19 cellular contexts compared by ENCODE assay signal in the genomic region with DNA sequence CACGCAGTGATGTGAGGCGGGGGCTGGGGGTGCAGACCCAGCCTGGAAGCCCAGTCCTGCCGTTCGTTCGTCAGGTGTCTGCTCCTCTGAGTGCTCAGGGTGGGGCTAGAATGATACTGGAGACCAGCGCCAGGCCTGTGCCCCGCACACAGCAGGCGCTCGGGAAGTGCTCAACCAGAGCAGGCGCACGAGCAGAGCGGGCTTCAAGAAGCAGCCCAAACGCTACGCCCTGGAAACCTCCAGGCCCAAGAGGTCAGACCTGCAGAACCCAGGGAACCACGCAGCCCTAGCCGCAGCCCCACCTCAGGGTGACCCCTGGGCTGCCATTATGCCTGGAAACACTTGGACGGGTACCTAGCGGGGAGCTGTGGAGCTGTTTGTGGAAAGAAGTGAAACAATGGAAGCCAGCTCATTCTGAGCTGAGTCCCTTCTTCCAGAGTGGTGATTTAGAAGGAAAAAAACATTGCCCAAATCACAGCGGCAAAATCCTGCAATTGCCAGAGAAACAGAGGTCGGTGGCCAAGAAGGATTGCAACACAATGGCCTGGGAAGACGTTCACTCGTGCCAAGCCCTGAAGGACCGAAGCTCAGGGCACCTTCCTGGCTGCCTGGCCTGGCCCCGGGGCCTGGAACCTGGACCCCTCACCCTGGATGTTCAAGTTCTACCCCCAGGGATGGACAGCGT. TPM values are rescaled to one million over a fixed set of nuclear protein-coding genes. Genes with fewer than 3 reads are reported as not detected.
DNase-seq lines count a peak whose midpoint lies in the region; ATAC-seq and TF ChIP-seq lines count a peak whose summit lies in the region.
"Had no signal": no experiment of that assay in that cellular context is flagged by ENCODE, and none has a peak within 500 bp of the region (broad histone marks: within the 10 kb centered on the region; RNA-seq: fewer than 3 reads in every experiment).

No MANE protein-coding gene starts in this region.

- H3K4me2 ChIP-seq in IMR-90 (ENCODE audit: low read depth, low read length) = no peak overlapping the region
- H3K4me2 ChIP-seq in fibroblast of lung (ENCODE audit: extremely low read depth, insufficient read depth, low read length) = no peak overlapping the region
- no peak overlapping the region for H3K4me2 ChIP-seq in neural progenitor cell
- H3K4me2 ChIP-seq: SK-N-SH had no signal

- H3K18ac ChIP-seq in IMR-90 (ENCODE audit: low read depth, low read length) = no peak overlapping the region

- H3K27me3 ChIP-seq in IMR-90 (ENCODE audit: control insufficient read depth, insufficient read depth, low read length) (no peaks in the 10 kb centered on the region; the same call in 1 of the 2 replicates), fibroblast of lung (ENCODE audit: control insufficient read depth, insufficient read depth, low read length) (no peaks in the 10 kb centered on the region), neural progenitor cell (no peaks in the 10 kb centered on the region), upper lobe of left lung (no peaks in the 10 kb centered on the region)

- H3K4me3 ChIP-seq in IMR-90 (ENCODE audit: insufficient read depth, low read depth, low read length) (no peak overlapping the region), fibroblast of lung (replicated peaks in 1 of 4; ENCODE audit: control extremely low read depth in 1 of 4, insufficient read depth in 1 of 4, low read depth in 3 of 4, low read length in 4 of 4) (no peak overlapping the region), neural progenitor cell (no peak overlapping the region), upper lobe of left lung (no peak overlapping the region)
- H3K4me3 ChIP-seq: heart left ventricle had no signal

- H3K4me3 Mint-ChIP-seq in neural progenitor cell = no peak overlapping the region
- H3K4me3 Mint-ChIP-seq: activated CD4-positive, alpha-beta T cell treated with anti-CD3 and anti-CD28 coated beads, Interleukin-2, amount 10 ng/mL, durations not matched to agents 7 days and 5 days; activated naive CD8-positive, alpha-beta T cell treated with anti-CD3 and anti-CD28 coated beads, Interleukin-2, amount 10 ng/mL, durations not matched to agents 7 days and 5 days; activated T-cell treated with anti-CD3 and anti-CD28 coated beads, Interleukin-2, amount 50 U/mL, for 24 hours; CD14-positive monocyte; mesothelial cell of epicardium; stimulated activated memory B cell treated with anti-CD40 and anti-IgM and Interleukin-4, amounts not matched to agents 10 μg/mL and 1 μg/mL and 100 μg/mL, for 72 hours had no signal

- no peak overlapping the region for H2AK5ac ChIP-seq in IMR-90 (ENCODE audit: low read depth, low read length)

- no peak overlapping the region for H3K14ac ChIP-seq in IMR-90 (replicated peaks; ENCODE audit: low read depth, low read length)

- H3F3A ChIP-seq in neural progenitor cell (ENCODE audit: low read depth) = no peaks in the 10 kb centered on the region

- H3K79me2 ChIP-seq in fibroblast of lung (ENCODE audit: control insufficient read depth, insufficient read depth, low read length) (no peaks in the 10 kb centered on the region), neural progenitor cell (ENCODE audit: low read depth) (no peaks in the 10 kb centered on the region)

- H2AFZ ChIP-seq in IMR-90 (replicated peaks; ENCODE audit: low read length, poor library complexity) (no peak overlapping the region), fibroblast of lung (ENCODE audit: low read length) (no peak overlapping the region), neural progenitor cell (replicated peaks) (peak overlapping the region; percentile 63)

- H2BK120ac ChIP-seq in IMR-90 (ENCODE audit: low read depth, low read length) = no peak overlapping the region

- H4K91ac ChIP-seq in IMR-90 (ENCODE audit: insufficient read depth, low read depth, low read length) = no peak overlapping the region

- TF ChIP-seq EP300 in upper lobe of left lung (IDR thresholded peaks at IDR 0.05) = no peak

- 78% methylated on average over 15 of the region's 25 CpGs; no CpG with 5 or more reads in 1 of the 2 experiments for WGBS in IMR-90 (ENCODE audit: extremely low coverage in 2 of 2, insufficient read length in 1 of 2), 2 experiments
- 71 to 79% methylated on average over 15 to 25 of the region's 25 CpGs for WGBS in upper lobe of left lung, 2 donors

- no peak overlapping the region for H2BK15ac ChIP-seq in IMR-90 (ENCODE audit: low read depth, low read length)

- H3K27ac Mint-ChIP-seq in neural progenitor cell = peak overlapping the region; percentile 72
- H3K27ac Mint-ChIP-seq: activated CD4-positive, alpha-beta T cell treated with anti-CD3 and anti-CD28 coated beads, Interleukin-2, amount 10 ng/mL, durations not matched to agents 7 days and 5 days; activated naive CD8-positive, alpha-beta T cell treated with anti-CD3 and anti-CD28 coated beads, Interleukin-2, amount 10 ng/mL, durations not matched to agents 7 days and 5 days; activated T-cell treated with anti-CD3 and anti-CD28 coated beads, Interleukin-2, amount 50 U/mL, for 24 hours; mesothelial cell of epicardium; stimulated activated memory B cell treated with anti-CD40 and anti-IgM and Interleukin-4, amounts not matched to agents 10 μg/mL and 1 μg/mL and 100 μg/mL, for 72 hours had no signal

- H3K79me1 ChIP-seq in IMR-90 (ENCODE audit: low read depth in 1 of 2, low read length in 2 of 2) = no peaks in the 10 kb centered on the region

- H3K9me1 ChIP-seq in IMR-90 (ENCODE audit: insufficient read depth, low read length) = no peaks in the 10 kb centered on the region

- H3K27ac ChIP-seq in IMR-90 (ENCODE audit: insufficient read depth, low read length) (no peak overlapping the region), fibroblast of lung (ENCODE audit: insufficient read depth, low read length) (no peak overlapping the region), neural progenitor cell (no peak overlapping the region), upper lobe of left lung (peak overlapping the region in 3 of 4 donors; percentile 75 to 80 (median 79))
- H3K27ac ChIP-seq: heart left ventricle had no signal

- H3K56ac ChIP-seq in IMR-90 (ENCODE audit: extremely low read depth, insufficient read depth, low read length) = no peak overlapping the region

- no peak overlapping the region for H3K23ac ChIP-seq in IMR-90 (ENCODE audit: low read depth, low read length)

- no peak overlapping the region for H3K4ac ChIP-seq in IMR-90 (ENCODE audit: low read depth, low read length)

- no peaks in the 10 kb centered on the region for H3K4me1 ChIP-seq in IMR-90 (ENCODE audit: control insufficient read depth, insufficient read depth, low read length)
- H3K4me1 ChIP-seq in fibroblast of lung (ENCODE audit: control insufficient read depth, extremely low read depth, insufficient read depth, low read length) = no peaks in the 10 kb centered on the region
- H3K4me1 ChIP-seq in neural progenitor cell = peaks cover 9% of the 10 kb centered on the region
- H3K4me1 ChIP-seq in upper lobe of left lung = peaks cover 38 to 49% (median 43%) of the 10 kb centered on the region in 4 donors
- H3K4me1 ChIP-seq: heart left ventricle had no signal

- no peak for DNase-seq in IMR-90
- peak; percentile 27 to 50 for DNase-seq in fibroblast of lung (ENCODE audit: low read depth in 2 of 2)
- no peak for DNase-seq in neural progenitor cell (ENCODE audit: low spot score)
- no peak for DNase-seq in upper lobe of left lung
- DNase-seq in NCI-H187 (lab: John Stamatoyannopoulos, UW) = no peak
- DNase-seq in HuH-7.5 (ENCODE audit: low spot score) = no peak
- no peak for DNase-seq in GM20000 (ENCODE audit: low spot score)
- DNase-seq: activated CD4-positive, alpha-beta T cell treated with anti-CD3 and anti-CD28 coated beads, Interleukin-2, amount 10 ng/mL, durations not matched to agents 7 days and 5 days; activated naive CD8-positive, alpha-beta T cell treated with anti-CD3 and anti-CD28 coated beads, Interleukin-2, amount 10 ng/mL, durations not matched to agents 7 days and 5 days; activated T-cell treated with anti-CD3 and anti-CD28 coated beads, Interleukin-2, amount 50 U/mL, for 24 hours; SK-N-SH; small intestine had no signal

- ATAC-seq in IMR-90 (ENCODE audit: low read depth) = no peak
- ATAC-seq in upper lobe of left lung (ENCODE audit: low FRiP score in 2 of 2) = peak in 1 of 2 donors; percentile 38
- ATAC-seq: stimulated activated memory B cell treated with anti-CD40 and anti-IgM and Interleukin-4, amounts not matched to agents 10 μg/mL and 1 μg/mL and 100 μg/mL, for 72 hours had no signal

- no TSS peak for BruUV-seq in IMR-90 (replicated peaks; lab: Mats Ljungman, UMichigan)

- no peak overlapping the region for H3K9ac ChIP-seq in IMR-90 (ENCODE audit: low read depth, low read length)
- H3K9ac ChIP-seq in fibroblast of lung (ENCODE audit: insufficient read depth, low read length) = no peak overlapping the region
- H3K9ac ChIP-seq in neural progenitor cell = no peak overlapping the region
- H3K9ac ChIP-seq: SK-N-SH had no signal

- H3K9me3 ChIP-seq in IMR-90 (ENCODE audit: control insufficient read depth, insufficient read depth, low read length) (0 out of 2 replicates have a peak, but pooled peaks cover 2% of the 10 kb centered on the region), fibroblast of lung (ENCODE audit: control insufficient read depth, insufficient read depth, low read depth, low read length) (no peaks in the 10 kb centered on the region), neural progenitor cell (ENCODE audit: low read depth) (no peaks in the 10 kb centered on the region), upper lobe of left lung (peaks cover 0 to 2% (median under 1%) of the 10 kb centered on the region in 4 donors)
- H3K9me3 ChIP-seq: SK-N-SH had no signal

- no peak overlapping the region for H4K8ac ChIP-seq in IMR-90 (ENCODE audit: low read depth in 2 of 2, low read length in 2 of 2)

- peaks cover 5% of the 10 kb centered on the region for H3K27me3 Mint-ChIP-seq in neural progenitor cell (ENCODE audit: insufficient read depth, low read depth)
- H3K27me3 Mint-ChIP-seq: activated CD4-positive, alpha-beta T cell treated with anti-CD3 and anti-CD28 coated beads, Interleukin-2, amount 10 ng/mL, durations not matched to agents 7 days and 5 days; activated naive CD8-positive, alpha-beta T cell treated with anti-CD3 and anti-CD28 coated beads, Interleukin-2, amount 10 ng/mL, durations not matched to agents 7 days and 5 days; activated T-cell treated with anti-CD3 and anti-CD28 coated beads, Interleukin-2, amount 50 U/mL, for 24 hours; stimulated activated memory B cell treated with anti-CD40 and anti-IgM and Interleukin-4, amounts not matched to agents 10 μg/mL and 1 μg/mL and 100 μg/mL, for 72 hours had no signal

- H2AK9ac ChIP-seq in IMR-90 (replicated peaks; ENCODE audit: low read depth, low read length, poor library complexity) = no peak overlapping the region

- H3K36me3 Mint-ChIP-seq in neural progenitor cell = peaks cover 2% of the 10 kb centered on the region
- H3K36me3 Mint-ChIP-seq: CD14-positive monocyte; mesothelial cell of epicardium; stimulated activated memory B cell treated with anti-CD40 and anti-IgM and Interleukin-4, amounts not matched to agents 10 μg/mL and 1 μg/mL and 100 μg/mL, for 72 hours had no signal

- TF ChIP-seq RAD21 in IMR-90 (IDR thresholded peaks at IDR 0.05; ENCODE audit: low read length) = no peak

- TF ChIP-seq CTCF in IMR-90 (conservative IDR thresholded peaks at IDR 0.05; ENCODE audit: low read depth, low read length) (no peak), fibroblast of lung (conservative IDR thresholded peaks at IDR 0.05 in 1 of 2, IDR thresholded peaks at IDR 0.05 in 1 of 2; ENCODE audit: low read depth in 1 of 2, low read length in 2 of 2) (no peak), neural progenitor cell (IDR thresholded peaks at IDR 0.05) (no peak), upper lobe of left lung (IDR thresholded peaks at IDR 0.05) (no peak), GM20000 (IDR thresholded peaks at IDR 0.05; ENCODE audit: extremely low read depth, missing control alignments) (no peak)

- H2BK5ac ChIP-seq in IMR-90 (ENCODE audit: low read depth, low read length, poor library complexity, severe bottlenecking) = no peak overlapping the region

- CTCF ChIA-PET in IMR-90 (lab: Yijun Ruan, JAX) = no interaction called here

- H4K5ac ChIP-seq in IMR-90 (ENCODE audit: low read depth, low read length) = no peak overlapping the region

- dilution Hi-C loops in IMR-90 (cut with HindIII; ENCODE audit: low sequenced_read_pairs, unreplicated experiment) = no loop called here

- peaks cover 14% of the 10 kb centered on the region for H3K9me3 Mint-ChIP-seq in neural progenitor cell
- H3K9me3 Mint-ChIP-seq: activated CD4-positive, alpha-beta T cell treated with anti-CD3 and anti-CD28 coated beads, Interleukin-2, amount 10 ng/mL, durations not matched to agents 7 days and 5 days; activated naive CD8-positive, alpha-beta T cell treated with anti-CD3 and anti-CD28 coated beads, Interleukin-2, amount 10 ng/mL, durations not matched to agents 7 days and 5 days had no signal

- H3K36me3 ChIP-seq in IMR-90 (ENCODE audit: control insufficient read depth, insufficient read depth, low read length) (no peaks in the 10 kb centered on the region), fibroblast of lung (ENCODE audit: control insufficient read depth, insufficient read depth, low read length) (no peaks in the 10 kb centered on the region), neural progenitor cell (no peaks in the 10 kb centered on the region), upper lobe of left lung (no peaks in the 10 kb centered on the region)
- H3K36me3 ChIP-seq: heart left ventricle had no signal

- in situ Hi-C loops in IMR-90 (cut with MboI; ENCODE audit: low sequenced_read_pairs) = no loop called here

- TF ChIP-seq POLR2A in IMR-90 (IDR thresholded peaks at IDR 0.05; ENCODE audit: low read depth, low read length) = no peak
- TF ChIP-seq POLR2A in upper lobe of left lung (IDR thresholded peaks at IDR 0.05) = no peak

- H4K20me1 ChIP-seq in IMR-90 (ENCODE audit: insufficient read depth, low read length) (no peaks in the 10 kb centered on the region), fibroblast of lung (ENCODE audit: control insufficient read depth, extremely low read depth, insufficient read depth, low read length) (no peaks in the 10 kb centered on the region), neural progenitor cell (ENCODE audit: low read depth) (no peaks in the 10 kb centered on the region)

- intact Hi-C loops in IMR-90 (cut with micrococcal nuclease) = no loop called here

- H2BK20ac ChIP-seq in IMR-90 (ENCODE audit: low read depth, low read length) = no peak overlapping the region

- POLR2A ChIA-PET in IMR-90 (lab: Charles Lee; ENCODE audit: unreplicated experiment) = no interaction called here

- H3K4me1 Mint-ChIP-seq in neural progenitor cell = peaks cover 10% of the 10 kb centered on the region
- H3K4me1 Mint-ChIP-seq: activated CD4-positive, alpha-beta T cell treated with anti-CD3 and anti-CD28 coated beads, Interleukin-2, amount 10 ng/mL, durations not matched to agents 7 days and 5 days; activated naive CD8-positive, alpha-beta T cell treated with anti-CD3 and anti-CD28 coated beads, Interleukin-2, amount 10 ng/mL, durations not matched to agents 7 days and 5 days; mesothelial cell of epicardium; stimulated activated memory B cell treated with anti-CD40 and anti-IgM and Interleukin-4, amounts not matched to agents 10 μg/mL and 1 μg/mL and 100 μg/mL, for 72 hours had no signal

RNA-seq across cellular contexts. Expression of a gene that starts 40.5 kb away (rescaled TPM):
- total RNA-seq in IMR-90 (2012; rRNA removed) = not detected in 2 replicates
- not detected in 2 replicates for polyA plus RNA-seq in IMR-90 (2012; rRNA removed)
- 0.03 TPM in 1 of 2 replicates, not detected in the other for polyA plus RNA-seq in IMR-90 (2012; cell fraction: cytosol; rRNA removed)
- polyA plus RNA-seq in IMR-90 (2012; cell fraction: nucleus; rRNA removed; ENCODE audit: low replicate concordance) = not detected in 2 replicates
- total RNA-seq in fibroblast of lung = 0.17 and 1.0 TPM in 2 replicates
- not detected in 2 replicates for polyA plus RNA-seq in fibroblast of lung
- polyA plus RNA-seq in fibroblast of lung (2012) = not detected in 2 replicates
- polyA minus RNA-seq in fibroblast of lung (ENCODE audit: low replicate concordance) = not detected in 2 replicates
- total RNA-seq in neural progenitor cell (ENCODE audit: low replicate concordance) = 0.90 and 3.3 TPM in 2 replicates
- 1 to 10 TPM in 4 of 6 donors, under 1 TPM in 2; 0.30 to 3.6 (median 1.9) TPM for total RNA-seq in upper lobe of left lung
- total RNA-seq: activated CD4-positive, alpha-beta T cell treated with anti-CD3 and anti-CD28 coated beads, Interleukin-2, amount 10 ng/mL, durations not matched to agents 7 days and 5 days; activated naive CD8-positive, alpha-beta T cell treated with anti-CD3 and anti-CD28 coated beads, Interleukin-2, amount 10 ng/mL, durations not matched to agents 7 days and 5 days; endothelial cell of umbilical vein; LHCN-M2; NCI-H460 had no signal
- polyA plus RNA-seq: CD14-positive monocyte, endothelial cell of umbilical vein, SK-N-SH had no signal

Comparison
In these comparisons a context has a peak if more than half of its experiments do, and no peak if none do; other contexts are left out.
1. DNase-seq: peak in fibroblast of lung (2 of 2); none in IMR-90 (single experiment), neural progenitor cell (single experiment), upper lobe of left lung (0 of 2), NCI-H187 (0 of 2), HuH-7.5 (single experiment) and GM20000 (single experiment).
2. H3K27ac ChIP-seq: peak in upper lobe of left lung (3 of 4); none in IMR-90 (single experiment), fibroblast of lung (single experiment) and neural progenitor cell (single experiment).